In the genomic region with DNA sequence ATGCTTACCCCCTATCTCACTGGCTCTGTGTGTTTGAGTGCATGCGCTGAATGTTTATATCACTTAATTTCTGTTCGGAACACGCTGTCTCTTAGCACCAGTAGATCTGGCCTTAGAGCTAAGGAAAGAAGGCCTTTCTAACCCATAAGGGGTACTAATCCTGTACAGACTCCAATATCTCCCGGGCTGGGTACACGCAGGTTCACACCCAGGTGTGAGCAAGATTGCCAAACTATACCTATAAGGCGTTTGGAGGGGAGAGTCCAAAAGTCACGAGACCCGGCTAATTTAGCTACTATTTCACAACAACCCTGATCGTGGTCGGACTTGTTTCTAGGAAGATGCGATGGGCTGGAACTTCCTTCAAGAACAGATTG, we compare ENCODE assay signal across 7 cellular contexts. TPM values are rescaled to one million over a fixed set of nuclear protein-coding genes. Genes with fewer than 3 reads are reported as not detected.
DNase-seq lines count a peak whose midpoint lies in the region; ATAC-seq lines count a peak whose summit lies in the region.

No MANE protein-coding gene starts in this region.

- peaks cover 0 to 2% (median 0%) of the 10 kb centered on the region in 3 donors for H3K36me3 Mint-ChIP-seq in naive thymus-derived CD8-positive, alpha-beta T cell

- H3K4me1 Mint-ChIP-seq in naive thymus-derived CD8-positive, alpha-beta T cell, result peaks cover 17 to 39% (median 37%) of the 10 kb centered on the region in 4 donors

- no peaks in the 10 kb centered on the region for H3K27me3 Mint-ChIP-seq in naive thymus-derived CD8-positive, alpha-beta T cell

- peak; percentile 83 for DNase-seq in KG1 (lab: John Stamatoyannopoulos, UW)
- DNase-seq in caudate nucleus (lab: John Stamatoyannopoulos, UW), result peak in 1 of 61 donors; percentile 28
- no peak for DNase-seq in naive thymus-derived CD8-positive, alpha-beta T cell
- DNase-seq in NCI-H748 (lab: John Stamatoyannopoulos, UW; ENCODE audit: unreplicated experiment), result no peak
- DNase-seq in occipital lobe (lab: John Stamatoyannopoulos, UW), result no peak
- no peak for DNase-seq in activated CD8-positive, alpha-beta memory T cell treated with anti-CD3 and anti-CD28 coated beads, Interleukin-2, amount 50 U/mL, for 4 hours

- peak overlapping the region; percentile 92 to 98 (median 94) for H3K4me3 Mint-ChIP-seq in naive thymus-derived CD8-positive, alpha-beta T cell

- H3K27ac ChIP-seq in caudate nucleus (ENCODE audit: low read depth, low read length), result peak overlapping the region; percentile 91

- H3K9me3 Mint-ChIP-seq in naive thymus-derived CD8-positive, alpha-beta T cell, result no peaks in the 10 kb centered on the region

- peak; percentile 1 for ATAC-seq in GM19455 (IDR thresholded peaks at IDR 0.05; ENCODE audit: unreplicated experiment)
- ATAC-seq in naive thymus-derived CD8-positive, alpha-beta T cell, result peak in 1 of 2 donors; percentile 6

- POLR2A ChIA-PET in naive thymus-derived CD8-positive, alpha-beta T cell (lab: Charles Lee), result interaction anchor here (0.6 to 2.4 kb wide), 8 partner anchors 10 to 1672 kb away, joined by 3 to 16 read pairs (median 4); a partner anchor contains a TSS

- H3K27ac Mint-ChIP-seq in naive thymus-derived CD8-positive, alpha-beta T cell, result peak overlapping the region; percentile 94 to 99 (median 97)

RNA-seq across cellular contexts. Expression of a gene that starts 0.7 kb away (rescaled TPM):
- 1 to 10 TPM; 5.4 to 6.0 TPM for total RNA-seq in naive thymus-derived CD8-positive, alpha-beta T cell
- polyA plus RNA-seq in naive thymus-derived CD8-positive, alpha-beta T cell, result 1 to 10 TPM; 2.9 to 3.9 (median 3.8) TPM
- total RNA-seq in occipital lobe, result 22.3 TPM
